Comparison of ENCODE assay signal across 10 cellular contexts in genomic region chr15:89775815-89776214, GRCh38. TPM values are rescaled to one million over a fixed set of nuclear protein-coding genes. Genes with fewer than 3 reads are reported as not detected.
DNase-seq lines count a peak whose midpoint lies in the region; ATAC-seq and TF ChIP-seq lines count a peak whose summit lies in the region.
"Had no signal": no experiment of that assay in that cellular context is flagged by ENCODE, and none has a peak within 500 bp of the region (broad histone marks: within the 10 kb centered on the region; RNA-seq: fewer than 3 reads in every experiment).

No MANE protein-coding gene starts in this region.

- H3K4me2 ChIP-seq in hepatocyte (peak overlapping the region; percentile 89), skeletal muscle satellite cell (ENCODE audit: low read length) (peak overlapping the region; percentile 92), H9 (ENCODE audit: insufficient read depth, insufficient read length, low read length) (no peak overlapping the region)

- H3K27me3 Mint-ChIP-seq in CD8-positive, alpha-beta T cell (ENCODE audit: low read depth): peaks cover 24% of the 10 kb centered on the region
- peaks cover 27% of the 10 kb centered on the region for H3K27me3 Mint-ChIP-seq in T-helper 17 cell
- peaks cover 4% of the 10 kb centered on the region for H3K27me3 Mint-ChIP-seq in endothelial cell (ENCODE audit: unreplicated experiment)
- peaks cover 57% of the 10 kb centered on the region for H3K27me3 Mint-ChIP-seq in H9 (ENCODE audit: low read depth)

- H3K9ac ChIP-seq in skeletal muscle satellite cell (ENCODE audit: low read depth, low read length) (peak overlapping the region; percentile 66), H9 (ENCODE audit: extremely low read depth, insufficient read length, low read length) (no peak overlapping the region)

- H3K79me2 ChIP-seq in hepatocyte: no peaks in the 10 kb centered on the region
- no peaks in the 10 kb centered on the region for H3K79me2 ChIP-seq in H9 (ENCODE audit: insufficient read depth, low read length)

- no peak for DNase-seq in CD8-positive, alpha-beta T cell
- DNase-seq in T-helper 17 cell (no peak), hepatocyte (ENCODE audit: low spot score) (no peak), endothelial cell (ENCODE audit: low spot score) (no peak), H9 (no peak), NOMO-1 treated with DMSO at 0.1 percent for 48 hours (lab: John Stamatoyannopoulos, UW; ENCODE audit: unreplicated experiment) (no peak)

- H3K36me3 ChIP-seq in CD8-positive, alpha-beta T cell (ENCODE audit: insufficient read depth, low read length): no peaks in the 10 kb centered on the region
- no peaks in the 10 kb centered on the region for H3K36me3 ChIP-seq in hepatocyte (replicated peaks; ENCODE audit: insufficient read depth, low read depth)
- H3K36me3 ChIP-seq in skeletal muscle satellite cell (ENCODE audit: insufficient read depth, low read length): no peaks in the 10 kb centered on the region
- H3K36me3 ChIP-seq: MG63 had no signal

- H3K4ac ChIP-seq in H9 (ENCODE audit: low read depth, low read length): no peak overlapping the region

- no peak overlapping the region for H2BK5ac ChIP-seq in H9 (ENCODE audit: insufficient read length, low read length)

- TF ChIP-seq CTCF in CD8-positive, alpha-beta T cell (IDR thresholded peaks at IDR 0.05): no peak
- no peak for TF ChIP-seq CTCF in hepatocyte (IDR thresholded peaks at IDR 0.05; ENCODE audit: poor library complexity)
- no peak for TF ChIP-seq CTCF in endothelial cell (IDR thresholded peaks at IDR 0.05; ENCODE audit: unreplicated experiment)
- TF ChIP-seq CTCF in H9 (conservative IDR thresholded peaks at IDR 0.05): no peak

- H3K36me3 Mint-ChIP-seq in CD8-positive, alpha-beta T cell: no peaks in the 10 kb centered on the region
- H3K36me3 Mint-ChIP-seq in T-helper 17 cell (ENCODE audit: low read depth): no peaks in the 10 kb centered on the region
- H3K36me3 Mint-ChIP-seq in endothelial cell (ENCODE audit: low read depth, unreplicated experiment): peaks cover 3% of the 10 kb centered on the region
- H3K36me3 Mint-ChIP-seq in H9 (ENCODE audit: insufficient read depth in 1 of 3, low read depth in 3 of 3): no peaks in the 10 kb centered on the region

- H2BK20ac ChIP-seq in H9 (ENCODE audit: low read depth, low read length, poor library complexity, severe bottlenecking): no peak overlapping the region

- no peak overlapping the region for H4K5ac ChIP-seq in H9 (ENCODE audit: insufficient read length, low read depth, low read length)

- no peak overlapping the region for H3K23ac ChIP-seq in H9 (ENCODE audit: insufficient read length, low read depth, low read length)

- no peaks in the 10 kb centered on the region for H4K20me1 ChIP-seq in hepatocyte (ENCODE audit: insufficient read depth, poor library complexity, severe bottlenecking)
- no peaks in the 10 kb centered on the region for H4K20me1 ChIP-seq in H9 (ENCODE audit: control insufficient read depth, insufficient read depth, insufficient read length)

- no peak overlapping the region for H2AK5ac ChIP-seq in H9 (ENCODE audit: insufficient read length, low read length)

- peak overlapping the region; percentile 55 for H2AFZ ChIP-seq in hepatocyte
- no peak overlapping the region for H2AFZ ChIP-seq in H9 (ENCODE audit: low read length)

- no peak overlapping the region for H3K18ac ChIP-seq in H9 (ENCODE audit: insufficient read length, low read depth, low read length)

- no peak overlapping the region for H3K56ac ChIP-seq in H9 (ENCODE audit: insufficient read length, low read depth, low read length)

- no peaks in the 10 kb centered on the region for H3K9me3 ChIP-seq in CD8-positive, alpha-beta T cell (ENCODE audit: low read length)
- H3K9me3 ChIP-seq in T-helper 17 cell (ENCODE audit: control insufficient read depth, low read length, poor library complexity, severe bottlenecking): no peaks in the 10 kb centered on the region
- no peaks in the 10 kb centered on the region for H3K9me3 ChIP-seq in hepatocyte (ENCODE audit: low read depth)
- no peaks in the 10 kb centered on the region for H3K9me3 ChIP-seq in skeletal muscle satellite cell (replicated peaks; ENCODE audit: low read length)
- H3K9me3 ChIP-seq in H9 (ENCODE audit: control insufficient read depth, low read depth, low read length): no peaks in the 10 kb centered on the region
- H3K9me3 ChIP-seq: MG63 had no signal

- peaks cover 4% of the 10 kb centered on the region for H3K23me2 ChIP-seq in H9 (ENCODE audit: insufficient read length, low read depth, low read length, poor library complexity, severe bottlenecking)

- CTCF ChIA-PET in CD8-positive, alpha-beta T cell (lab: Charles Lee): interaction anchor here (1.3 kb wide), 1 partner anchor 15 kb away, joined by 5 read pairs; no protein-coding TSS in a partner anchor

- H4K8ac ChIP-seq in H9 (replicated peaks; ENCODE audit: insufficient read length, low read depth, low read length): no peak overlapping the region

- peak overlapping the region; percentile 47 for H3K4me3 Mint-ChIP-seq in CD8-positive, alpha-beta T cell
- H3K4me3 Mint-ChIP-seq in T-helper 17 cell: peak overlapping the region; percentile 45
- H3K4me3 Mint-ChIP-seq in endothelial cell (ENCODE audit: unreplicated experiment): no peak overlapping the region
- H3K4me3 Mint-ChIP-seq in H9: no peak overlapping the region

- no peak overlapping the region for H3K14ac ChIP-seq in H9 (ENCODE audit: insufficient read depth, low read length)

- H3K9me3 Mint-ChIP-seq in CD8-positive, alpha-beta T cell: no peaks in the 10 kb centered on the region
- H3K9me3 Mint-ChIP-seq in endothelial cell (ENCODE audit: unreplicated experiment): no peaks in the 10 kb centered on the region
- no peaks in the 10 kb centered on the region for H3K9me3 Mint-ChIP-seq in H9

- POLR2A ChIA-PET in CD8-positive, alpha-beta T cell (lab: Charles Lee): no interaction called here

- no peaks in the 10 kb centered on the region for H3K79me1 ChIP-seq in H9 (ENCODE audit: insufficient read depth, low read depth, low read length, poor library complexity, severe bottlenecking)

- intact Hi-C loops in CD8-positive, alpha-beta T cell (cut with DNase I, micrococcal nuclease): no loop called here

- no peak overlapping the region for H4K91ac ChIP-seq in H9 (ENCODE audit: insufficient read length, low read depth, low read length)

- no peak for ATAC-seq in CD8-positive, alpha-beta T cell
- no peak for ATAC-seq in T-helper 17 cell
- no peak for ATAC-seq in HG02981 (IDR thresholded peaks at IDR 0.05; ENCODE audit: unreplicated experiment)

- H2BK15ac ChIP-seq in H9 (ENCODE audit: low read depth, low read length): no peak overlapping the region

- H3K9me2 ChIP-seq in hepatocyte (replicated peaks; ENCODE audit: insufficient read depth): no peaks in the 10 kb centered on the region

- H3K27ac Mint-ChIP-seq in CD8-positive, alpha-beta T cell: no peak overlapping the region
- H3K27ac Mint-ChIP-seq in T-helper 17 cell (no peak overlapping the region), endothelial cell (ENCODE audit: unreplicated experiment) (no peak overlapping the region), H9 (no peak overlapping the region)

- no peak overlapping the region for H3K27ac ChIP-seq in CD8-positive, alpha-beta T cell (ENCODE audit: low read depth, low read length)
- H3K27ac ChIP-seq in hepatocyte (no peak overlapping the region), H9 (ENCODE audit: insufficient read length, low read depth, low read length) (no peak overlapping the region)

- no peak overlapping the region for H2BK12ac ChIP-seq in H9 (ENCODE audit: insufficient read length, low read depth, low read length)

- no peak overlapping the region for H3T11ph ChIP-seq in H9 (ENCODE audit: low read length)

- H3K4me1 Mint-ChIP-seq in CD8-positive, alpha-beta T cell (ENCODE audit: low read depth): no peaks in the 10 kb centered on the region
- peaks cover 4% of the 10 kb centered on the region for H3K4me1 Mint-ChIP-seq in T-helper 17 cell
- no peaks in the 10 kb centered on the region for H3K4me1 Mint-ChIP-seq in endothelial cell (ENCODE audit: unreplicated experiment)
- peaks cover 0 to 3% of the 10 kb centered on the region in 2 experiments; a peak in 1 of 4 replicates for H3K4me1 Mint-ChIP-seq in H9

- no peak overlapping the region for H3K4me3 ChIP-seq in CD8-positive, alpha-beta T cell (ENCODE audit: low read depth, low read length)
- H3K4me3 ChIP-seq in hepatocyte (no peak overlapping the region), skeletal muscle satellite cell (ENCODE audit: low read length) (peak overlapping the region; percentile 71)

- no peak overlapping the region for H2BK120ac ChIP-seq in H9 (ENCODE audit: low read depth, low read length, poor library complexity, severe bottlenecking)

- H3K4me1 ChIP-seq in CD8-positive, alpha-beta T cell (ENCODE audit: insufficient read depth, low read length): no peaks in the 10 kb centered on the region
- H3K4me1 ChIP-seq in hepatocyte (ENCODE audit: insufficient read depth) (peaks cover 8% of the 10 kb centered on the region), skeletal muscle satellite cell (ENCODE audit: control insufficient read depth, insufficient read depth, low read length) (peaks cover 29% of the 10 kb centered on the region), H9 (ENCODE audit: insufficient read depth, low read length) (no peaks in the 10 kb centered on the region)

- peaks cover 10% of the 10 kb centered on the region for H3K27me3 ChIP-seq in CD8-positive, alpha-beta T cell (ENCODE audit: insufficient read depth, low read length)
- H3K27me3 ChIP-seq in hepatocyte (no peaks in the 10 kb centered on the region), skeletal muscle satellite cell (ENCODE audit: control insufficient read depth, insufficient read depth, low read length) (no peaks in the 10 kb centered on the region), H9 (ENCODE audit: insufficient read depth, low read length) (peaks cover 7% of the 10 kb centered on the region; the same call in 1 of the 2 replicates)
- H3K27me3 ChIP-seq: MG63 had no signal

- 90% methylated on average over 12 of the region's 14 CpGs for WGBS in hepatocyte (ENCODE audit: low lambda C conversion rate, missing lambda C conversion rate)
- WGBS in H9 (ENCODE audit: extremely low coverage, insufficient read length, low lambda C conversion rate): no CpG with 5 or more reads among the region's 14 CpGs

RNA-seq across cellular contexts. Expression of gene MESP2, which starts 0.3 kb away (rescaled TPM):
- total RNA-seq in CD8-positive, alpha-beta T cell: not detected
- total RNA-seq in T-helper 17 cell (not detected), hepatocyte (0.30 and 1.2 TPM in 2 replicates), endothelial cell (ENCODE audit: unreplicated experiment) (0.33 TPM), H9 (2021) (0.28 TPM in 1 of 2 replicates, not detected in the other)
- not detected in 2 replicates for polyA plus RNA-seq in hepatocyte
- 0.51 TPM in 1 of 2 replicates, not detected in the other for total RNA-seq in skeletal muscle satellite cell (2012; rRNA removed)
- total RNA-seq: temporal lobe had no signal

RNA-seq across cellular contexts. Expression of gene MESP1, which starts 24.8 kb away (rescaled TPM):
- under 1 TPM; 0.19 to 0.24 TPM for total RNA-seq in CD8-positive, alpha-beta T cell
- total RNA-seq in T-helper 17 cell (not detected), hepatocyte (0.48 and 0.50 TPM in 2 replicates), endothelial cell (ENCODE audit: unreplicated experiment) (not detected), H9 (2021) (not detected in 2 replicates)
- polyA plus RNA-seq in hepatocyte: 1.0 and 2.7 TPM in 2 replicates
- 0.22 TPM in 1 of 2 replicates, not detected in the other for total RNA-seq in skeletal muscle satellite cell (2012; rRNA removed)

RNA-seq across cellular contexts. Expression of gene ANPEP, which starts 38.8 kb away (rescaled TPM):
- total RNA-seq in CD8-positive, alpha-beta T cell: under 1 TPM; 0.19 to 0.43 TPM
- total RNA-seq in T-helper 17 cell (1 to 10 TPM; 3.4 to 8.9 TPM), hepatocyte (115 and 137 TPM in 2 replicates), endothelial cell (ENCODE audit: unreplicated experiment) (203 TPM), H9 (2021) (3.5 and 3.6 TPM in 2 replicates)
- 123 and 166 TPM in 2 replicates for polyA plus RNA-seq in hepatocyte
- 318 and 367 TPM in 2 replicates for total RNA-seq in skeletal muscle satellite cell (2012; rRNA removed)

Comparison
In these comparisons a context has a peak if more than half of its experiments do, and no peak if none do; other contexts are left out.
1. H3K4me3 Mint-ChIP-seq: peak in CD8-positive, alpha-beta T cell (single experiment) and T-helper 17 cell (single experiment); none in endothelial cell (single experiment) and H9 (0 of 2).
2. RNA of gene ANPEP, which starts 38.8 kb away (total RNA-seq): 203 TPM in endothelial cell (single experiment) and 115 to 137 TPM in hepatocyte; 3.4 to 8.9 TPM in T-helper 17 cell, 3.5 to 3.6 TPM in H9 and 0.19 to 0.43 TPM in CD8-positive, alpha-beta T cell; every median in the first group is over 10 times any median in the second.